ENCODE assay signal across 19 cellular contexts in the genomic region with DNA sequence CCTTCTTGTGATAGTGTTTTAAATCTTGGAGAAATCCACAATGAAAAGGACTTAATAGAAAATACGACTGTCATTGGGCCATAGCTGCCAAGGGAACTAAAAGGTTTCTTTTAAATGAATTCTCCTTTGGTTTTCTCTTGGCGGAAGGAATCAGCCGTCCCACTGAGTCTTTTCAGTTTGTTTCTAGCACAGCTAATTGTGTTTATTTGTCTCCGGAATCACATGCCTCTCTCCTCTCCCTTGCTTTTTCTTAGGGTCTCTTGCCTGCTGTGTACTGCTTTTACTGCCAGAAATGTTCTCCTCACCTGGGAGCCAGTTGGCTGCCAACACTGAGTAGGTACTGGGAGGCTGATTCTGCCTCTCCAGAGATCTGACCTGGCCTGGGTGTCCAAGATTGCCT. TPM values are rescaled to one million over a fixed set of nuclear protein-coding genes. Genes with fewer than 3 reads are reported as not detected.
DNase-seq lines count a peak whose midpoint lies in the region; ATAC-seq and TF ChIP-seq lines count a peak whose summit lies in the region.
"Had no signal": no experiment of that assay in that cellular context is flagged by ENCODE, and none has a peak within 500 bp of the region (broad histone marks: within the 10 kb centered on the region; RNA-seq: fewer than 3 reads in every experiment).

No MANE protein-coding gene starts in this region.

- H3K4me1 Mint-ChIP-seq in CD8-positive, alpha-beta T cell (ENCODE audit: low read depth) = peaks cover 80% of the 10 kb centered on the region
- peaks cover 32 to 95% (median 92%) of the 10 kb centered on the region in 7 donors for H3K4me1 Mint-ChIP-seq in naive thymus-derived CD4-positive, alpha-beta T cell

- no peaks in the 10 kb centered on the region for H3K9me3 ChIP-seq in CD8-positive, alpha-beta T cell (ENCODE audit: low read length)
- no peaks in the 10 kb centered on the region for H3K9me3 ChIP-seq in naive thymus-derived CD4-positive, alpha-beta T cell (ENCODE audit: control insufficient read depth in 2 of 3, low read length in 3 of 3)
- H3K9me3 ChIP-seq: Caco-2 had no signal

- CTCF ChIA-PET in CD8-positive, alpha-beta T cell (lab: Charles Lee) = interaction anchor here (0.7 to 7.2 kb wide), 5 partner anchors 11 to 110 kb away, joined by 3 to 38 read pairs (median 8); a partner anchor contains a TSS
- CTCF ChIA-PET in naive thymus-derived CD4-positive, alpha-beta T cell (lab: Charles Lee) = interaction anchor here (1.0 to 11.4 kb wide), 2 partner anchors 16 to 86 kb away, joined by 3 to 78 read pairs; no protein-coding TSS in a partner anchor

- POLR2A ChIA-PET in CD8-positive, alpha-beta T cell (lab: Charles Lee) = interaction anchor here (0.8 kb wide), 1 partner anchor 14 kb away, joined by 4 read pairs; no protein-coding TSS in a partner anchor
- POLR2A ChIA-PET in naive thymus-derived CD4-positive, alpha-beta T cell (lab: Charles Lee) = interaction anchor here (1.3 to 8.6 kb wide), 6 partner anchors 9 to 88 kb away, joined by 3 to 77 read pairs (median 10); a partner anchor contains a TSS

- H3K27me3 ChIP-seq in CD8-positive, alpha-beta T cell (ENCODE audit: insufficient read depth, low read length) = no peaks in the 10 kb centered on the region
- no peaks in the 10 kb centered on the region for H3K27me3 ChIP-seq in naive thymus-derived CD4-positive, alpha-beta T cell (ENCODE audit: control insufficient read depth in 2 of 2, insufficient read depth in 2 of 2, low read length in 2 of 2)

- no peaks in the 10 kb centered on the region for H3K27me3 Mint-ChIP-seq in CD8-positive, alpha-beta T cell (ENCODE audit: low read depth)
- H3K27me3 Mint-ChIP-seq in naive thymus-derived CD4-positive, alpha-beta T cell = no peaks in the 10 kb centered on the region

- H3K9me3 Mint-ChIP-seq in CD8-positive, alpha-beta T cell = peaks cover 10% of the 10 kb centered on the region
- H3K9me3 Mint-ChIP-seq in naive thymus-derived CD4-positive, alpha-beta T cell = peaks cover 0 to 14% (median 8%) of the 10 kb centered on the region in 11 donors

- no peak overlapping the region for H3K4me3 ChIP-seq in CD8-positive, alpha-beta T cell (ENCODE audit: low read depth, low read length)
- H3K4me3 ChIP-seq in naive thymus-derived CD4-positive, alpha-beta T cell (ENCODE audit: low read length) = no peak overlapping the region

- H3K36me3 Mint-ChIP-seq in CD8-positive, alpha-beta T cell = peaks cover 49% of the 10 kb centered on the region
- peaks cover 9 to 59% (median 32%) of the 10 kb centered on the region in 5 donors for H3K36me3 Mint-ChIP-seq in naive thymus-derived CD4-positive, alpha-beta T cell

- intact Hi-C loops in CD8-positive, alpha-beta T cell (cut with DNase I, micrococcal nuclease) = no loop called here
- intact Hi-C loops in naive thymus-derived CD4-positive, alpha-beta T cell (cut with micrococcal nuclease) = no loop called here

- H3K4me3 Mint-ChIP-seq in CD8-positive, alpha-beta T cell = no peak overlapping the region
- no peak overlapping the region for H3K4me3 Mint-ChIP-seq in naive thymus-derived CD4-positive, alpha-beta T cell
- H3K4me3 Mint-ChIP-seq: H9 had no signal

- peak overlapping the region; percentile 85 for H3K27ac Mint-ChIP-seq in CD8-positive, alpha-beta T cell
- H3K27ac Mint-ChIP-seq in naive thymus-derived CD4-positive, alpha-beta T cell = peak overlapping the region in 8 of 9 donors; percentile 16 to 93 (median 83)

- TF ChIP-seq CTCF in CD8-positive, alpha-beta T cell (IDR thresholded peaks at IDR 0.05) = no peak

- peaks cover 48% of the 10 kb centered on the region for H3K4me1 ChIP-seq in CD8-positive, alpha-beta T cell (ENCODE audit: insufficient read depth, low read length)
- H3K4me1 ChIP-seq in naive thymus-derived CD4-positive, alpha-beta T cell (ENCODE audit: control insufficient read depth in 2 of 2, insufficient read depth in 2 of 2, low read length in 2 of 2) = peaks cover 16 to 37% of the 10 kb centered on the region in 2 donors
- H3K4me1 ChIP-seq: Caco-2 had no signal

- no peak for DNase-seq in CD8-positive, alpha-beta T cell
- DNase-seq in cerebellar cortex (ENCODE audit: low spot score) (peak; percentile 34), substantia nigra (lab: John Stamatoyannopoulos, UW) (peak in 6 of 49 donors; percentile 11 to 29 (median 18)), NCI-H526 treated with DMSO at 0.1 percent for 48 hours (lab: John Stamatoyannopoulos, UW) (no peak)
- no peak for DNase-seq in naive thymus-derived CD4-positive, alpha-beta T cell
- DNase-seq: Caco-2, DMS153, EL, H9, NCI-H1417 treated with DMSO at 0.1 percent for 48 hours, NCI-H1930, NCI-H446, NCI-H748 treated with DMSO at 0.1 percent for 48 hours, RPMI8226, SIG-M5 had no signal

- H3K27ac ChIP-seq in CD8-positive, alpha-beta T cell (ENCODE audit: low read depth, low read length) = no peak overlapping the region
- H3K27ac ChIP-seq in naive thymus-derived CD4-positive, alpha-beta T cell (ENCODE audit: low read depth, low read length) = peak overlapping the region; percentile 43
- peak overlapping the region; percentile 39 for H3K27ac ChIP-seq in substantia nigra (ENCODE audit: low read depth, low read length, poor library complexity, severe bottlenecking)
- H3K27ac ChIP-seq: C4-2B, HL-60 had no signal

- H3K36me3 ChIP-seq in CD8-positive, alpha-beta T cell (ENCODE audit: insufficient read depth, low read length) = peaks cover 4% of the 10 kb centered on the region
- H3K36me3 ChIP-seq in naive thymus-derived CD4-positive, alpha-beta T cell (ENCODE audit: control insufficient read depth in 2 of 3, insufficient read depth in 3 of 3, low read length in 3 of 3) = peaks cover 0 to 12% (median 3%) of the 10 kb centered on the region in 3 experiments

- ATAC-seq in CD8-positive, alpha-beta T cell = no peak
- ATAC-seq in naive thymus-derived CD4-positive, alpha-beta T cell = no peak
- ATAC-seq in HG02798 (IDR thresholded peaks at IDR 0.05; ENCODE audit: poor library complexity, unreplicated experiment) = no peak
- no peak for ATAC-seq in HG03097 (IDR thresholded peaks at IDR 0.05; ENCODE audit: low FRiP score, unreplicated experiment)

RNA-seq across cellular contexts. Expression of a gene that starts 11.3 kb away (rescaled TPM):
- 1 to 10 TPM; 1.8 to 2.2 TPM for total RNA-seq in CD8-positive, alpha-beta T cell
- total RNA-seq in naive thymus-derived CD4-positive, alpha-beta T cell = 10 to 100 TPM in 3 of 5 experiments, 1 to 10 TPM in 2; 7.5 to 46.2 (median 21.6) TPM
- 10 to 100 TPM; 32.1 to 39.2 TPM for polyA plus RNA-seq in naive thymus-derived CD4-positive, alpha-beta T cell

RNA-seq across cellular contexts. Expression of a gene that starts 46.8 kb away (rescaled TPM):
- total RNA-seq in CD8-positive, alpha-beta T cell = 1 to 10 TPM; 5.1 to 6.9 TPM
- total RNA-seq in naive thymus-derived CD4-positive, alpha-beta T cell = 10 to 100 TPM in 2 of 5 experiments, 1 to 10 TPM in 3; 2.4 to 13.8 (median 6.0) TPM
- polyA plus RNA-seq in naive thymus-derived CD4-positive, alpha-beta T cell = 1 to 10 TPM; 1.9 to 5.2 TPM
